ENCODE assay signal across 8 cellular contexts in genomic region chr15:75646112-75646943, GRCh38. TPM values are rescaled to one million over a fixed set of nuclear protein-coding genes. Genes with fewer than 3 reads are reported as not detected.
DNase-seq lines count a peak whose midpoint lies in the region; ATAC-seq, FAIRE-seq and TF ChIP-seq lines count a peak whose summit lies in the region.

No MANE protein-coding gene starts in this region.

- DNase-seq in SK-N-SH (no peak), astrocyte (ENCODE audit: low read depth) (no peak), left lung (no peak), suprapubic skin (ENCODE audit: low spot score in 2 of 2) (no peak), NCI-H446 treated with DMSO at 0.1 percent for 48 hours (lab: John Stamatoyannopoulos, UW) (no peak)

- no peak for TF ChIP-seq CTCF in SK-N-SH (IDR thresholded peaks at IDR 0.05)
- no peak for TF ChIP-seq CTCF in astrocyte (IDR thresholded peaks at IDR 0.05; ENCODE audit: insufficient read depth, low read depth, low read length)
- TF ChIP-seq CTCF in left lung (IDR thresholded peaks at IDR 0.05): no peak
- TF ChIP-seq CTCF in suprapubic skin (IDR thresholded peaks at IDR 0.05): no peak

- H3K9me3 ChIP-seq in SK-N-SH: no peaks in the 10 kb centered on the region
- no peaks in the 10 kb centered on the region for H3K9me3 ChIP-seq in astrocyte (ENCODE audit: insufficient read depth, low read depth, low read length)
- no peaks in the 10 kb centered on the region for H3K9me3 ChIP-seq in left lung
- no peaks in the 10 kb centered on the region for H3K9me3 ChIP-seq in suprapubic skin

- H4K20me1 ChIP-seq in SK-N-SH (ENCODE audit: insufficient read depth) (peaks cover 14% of the 10 kb centered on the region), astrocyte (ENCODE audit: insufficient read depth, low read length) (peaks cover 28% of the 10 kb centered on the region)

- H3K27ac ChIP-seq in SK-N-SH (ENCODE audit: low read depth in 2 of 2, low read length in 1 of 2) (peak overlapping the region; percentile 81 to 96), astrocyte (ENCODE audit: low read depth, low read length) (peak overlapping the region; percentile 94), left lung (peak overlapping the region; percentile 92 to 96), suprapubic skin (peak overlapping the region; percentile 96)

- ATAC-seq in SK-N-SH treated with all-trans-retinoic acid at 6 μM for 48 hours (no peak), left lung (no peak), HG02759 (IDR thresholded peaks at IDR 0.05; ENCODE audit: unreplicated experiment) (no peak), HG03520 (IDR thresholded peaks at IDR 0.05; ENCODE audit: unreplicated experiment) (no peak)

- no peak overlapping the region for H2AFZ ChIP-seq in SK-N-SH (ENCODE audit: low read depth)
- peak overlapping the region; percentile 78 for H2AFZ ChIP-seq in astrocyte (ENCODE audit: low read depth, low read length)

- H3K4me3 ChIP-seq in SK-N-SH (ENCODE audit: low read depth in 2 of 2, low read length in 1 of 2) (peak overlapping the region; percentile 73 to 98), astrocyte (ENCODE audit: insufficient read depth, low read depth, low read length) (peak overlapping the region; percentile 92), left lung (peak overlapping the region; percentile 73 to 74), suprapubic skin (peak overlapping the region; percentile 87)

- H3K36me3 Mint-ChIP-seq in astrocyte (ENCODE audit: low read depth, unreplicated experiment): peaks cover 19% of the 10 kb centered on the region

- H3K79me2 ChIP-seq in SK-N-SH (ENCODE audit: insufficient read depth): peaks cover 58% of the 10 kb centered on the region
- H3K79me2 ChIP-seq in astrocyte (ENCODE audit: insufficient read depth, low read length): peaks cover 46% of the 10 kb centered on the region

- H3K9ac ChIP-seq in SK-N-SH (peak overlapping the region; percentile 99), astrocyte (ENCODE audit: low read length) (peak overlapping the region; percentile 98)

- H3K4me1 ChIP-seq in SK-N-SH (ENCODE audit: control insufficient read depth in 1 of 2, insufficient read depth in 2 of 2, low read depth in 1 of 2, low read length in 1 of 2): peaks cover 13 to 33% of the 10 kb centered on the region in 2 experiments; a peak in 3 of 4 replicates
- H3K4me1 ChIP-seq in astrocyte (ENCODE audit: insufficient read depth, low read length): peaks cover 41% of the 10 kb centered on the region
- peaks cover 32 to 39% of the 10 kb centered on the region in 2 donors for H3K4me1 ChIP-seq in left lung
- H3K4me1 ChIP-seq in suprapubic skin: peaks cover 48% of the 10 kb centered on the region

- TF ChIP-seq RAD21 in SK-N-SH (IDR thresholded peaks at IDR 0.05; ENCODE audit: low read length): no peak

- CTCF ChIA-PET in SK-N-SH (lab: Yijun Ruan, JAX): interaction anchor here (1.0 to 3.2 kb wide), 12 partner anchors 14 to 279 kb away, joined by 3 to 22 read pairs (median 6); partner anchors contain the start of genes MAN2C1 and SNUPN

- H3K27me3 ChIP-seq in SK-N-SH (ENCODE audit: insufficient read depth): no peaks in the 10 kb centered on the region
- no peaks in the 10 kb centered on the region for H3K27me3 ChIP-seq in astrocyte (ENCODE audit: insufficient read depth, low read length)
- peaks cover 0 to 24% of the 10 kb centered on the region in 2 donors for H3K27me3 ChIP-seq in left lung
- H3K27me3 ChIP-seq in suprapubic skin: no peaks in the 10 kb centered on the region

- 68% methylated on average over 5 of the region's 5 CpGs for WGBS in SK-N-SH (ENCODE audit: low lambda C conversion rate)
- 29% methylated on average over 3 of the region's 5 CpGs for WGBS in suprapubic skin

- H3K9me3 Mint-ChIP-seq in astrocyte (ENCODE audit: unreplicated experiment): no peaks in the 10 kb centered on the region

- peaks cover 37% of the 10 kb centered on the region for H3K4me1 Mint-ChIP-seq in astrocyte (ENCODE audit: low read depth, unreplicated experiment)

- H3K36me3 ChIP-seq in SK-N-SH (replicated peaks in 1 of 2; ENCODE audit: control insufficient read depth in 1 of 2, insufficient read depth in 2 of 2, low read length in 1 of 2) (peaks cover 0 to 10% of the 10 kb centered on the region in 2 experiments), astrocyte (ENCODE audit: insufficient read depth, low read length) (no peaks in the 10 kb centered on the region), left lung (peaks cover 0 to 11% of the 10 kb centered on the region in 2 donors), suprapubic skin (no peaks in the 10 kb centered on the region)

- TF ChIP-seq EP300 in SK-N-SH (IDR thresholded peaks at IDR 0.05; ENCODE audit: borderline replicate concordance in 1 of 2, low read depth in 1 of 2, low read length in 1 of 2) (no peak), suprapubic skin (IDR thresholded peaks at IDR 0.05) (no peak)

- POLR2A ChIA-PET in SK-N-SH (lab: Yijun Ruan, JAX): interaction anchor here (1.5 to 1.7 kb wide), 2 partner anchors 21 to 278 kb away, joined by 5 to 6 read pairs; partner anchors contain the start of genes MAN2C1 and SNUPN

- H3K9me2 ChIP-seq in SK-N-SH: no peaks in the 10 kb centered on the region

- TF ChIP-seq POLR2A in suprapubic skin (IDR thresholded peaks at IDR 0.05): no peak

- no peak for FAIRE-seq in astrocyte (lab: Jason Lieb, UNC)

- H3K4me2 ChIP-seq in SK-N-SH (peak overlapping the region; percentile 99), astrocyte (ENCODE audit: low read length) (peak overlapping the region; percentile 96)

- H3K27me3 Mint-ChIP-seq in astrocyte (ENCODE audit: low read depth, unreplicated experiment): no peaks in the 10 kb centered on the region

- peak overlapping the region; percentile 79 for H3K27ac Mint-ChIP-seq in astrocyte (ENCODE audit: unreplicated experiment)

- peak overlapping the region; percentile 84 for H3K4me3 Mint-ChIP-seq in astrocyte (ENCODE audit: unreplicated experiment)

- intact Hi-C loops in left lung (cut with DNase I): no loop called here

- H3F3A ChIP-seq in SK-N-SH (replicated peaks; ENCODE audit: insufficient read depth): peaks cover 9% of the 10 kb centered on the region

TF ChIP-seq in SK-N-SH, 30 proteins besides CTCF, POLR2A, EP300 and RAD21 (continues in another document):
- TF ChIP-seq TEAD4 (IDR thresholded peaks at IDR 0.05; ENCODE audit: borderline replicate concordance, insufficient read depth) (no peak), RCOR1 (IDR thresholded peaks at IDR 0.05; ENCODE audit: low read length) (no peak)

TF ChIP-seq in SK-N-SH treated with all-trans-retinoic acid at 6 μM for 48 hours, 23 proteins besides CTCF, POLR2A, EP300 and RAD21 (continues in another document):
- no peak for TF ChIP-seq PATZ1 (CRISPR knock-in tag; IDR thresholded peaks at IDR 0.05; ENCODE audit: borderline replicate concordance)
- TF ChIP-seq ZFP3 (CRISPR knock-in tag; IDR thresholded peaks at IDR 0.05): no peak
- TF ChIP-seq ZFP30 (CRISPR knock-in tag; IDR thresholded peaks at IDR 0.05): no peak
- no peak for TF ChIP-seq GLIS3 (CRISPR knock-in tag; IDR thresholded peaks at IDR 0.05)
- no peak for TF ChIP-seq ZNF70 (CRISPR knock-in tag; IDR thresholded peaks at IDR 0.05)
- no peak for TF ChIP-seq ZC3H10 (CRISPR knock-in tag; IDR thresholded peaks at IDR 0.05)
- TF ChIP-seq TCF4 (CRISPR knock-in tag; IDR thresholded peaks at IDR 0.05; ENCODE audit: borderline replicate concordance): no peak
- TF ChIP-seq SNAI2 (CRISPR knock-in tag; IDR thresholded peaks at IDR 0.05): no peak

RNA-seq across cellular contexts. Expression of gene SNX33, which starts 1.4 kb away (rescaled TPM):
- 7.7 and 8.5 TPM in 2 replicates for polyA plus RNA-seq in SK-N-SH (2012; rRNA removed)
- 3.4 and 5.6 TPM in 2 replicates for polyA plus RNA-seq in SK-N-SH (2012; cell fraction: cytosol; rRNA removed)
- 17.6 and 23.7 TPM in 2 replicates for polyA plus RNA-seq in SK-N-SH (2012; cell fraction: nucleus; rRNA removed)
- total RNA-seq in astrocyte: 22.3 and 25.6 TPM in 2 replicates
- total RNA-seq in left lung: 10 to 100 TPM; 21.4 to 34.7 TPM
- 10 to 100 TPM; 32.1 to 59.7 (median 49.5) TPM for total RNA-seq in suprapubic skin

RNA-seq across cellular contexts. Expression of gene IMP3, which starts 6.3 kb away (rescaled TPM):
- 56.1 and 56.2 TPM in 2 replicates for polyA plus RNA-seq in SK-N-SH (2012; rRNA removed)
- 56.4 and 60.8 TPM in 2 replicates for polyA plus RNA-seq in SK-N-SH (2012; cell fraction: cytosol; rRNA removed)
- polyA plus RNA-seq in SK-N-SH (2012; cell fraction: nucleus; rRNA removed): 37.9 and 42.6 TPM in 2 replicates
- total RNA-seq in astrocyte: 43.9 and 48.4 TPM in 2 replicates
- total RNA-seq in left lung: 10 to 100 TPM; 52.8 to 69.9 TPM
- total RNA-seq in suprapubic skin: 100 to 1,000 TPM; 139 to 273 (median 180) TPM

RNA-seq across cellular contexts. Expression of gene SNUPN, which starts 20.8 kb away (rescaled TPM):
- 31.7 and 36.4 TPM in 2 replicates for polyA plus RNA-seq in SK-N-SH (2012; rRNA removed)
- 35.0 and 35.8 TPM in 2 replicates for polyA plus RNA-seq in SK-N-SH (2012; cell fraction: cytosol; rRNA removed)
- 19.0 and 26.1 TPM in 2 replicates for polyA plus RNA-seq in SK-N-SH (2012; cell fraction: nucleus; rRNA removed)
- total RNA-seq in astrocyte (15.9 and 17.0 TPM in 2 replicates), left lung (10 to 100 TPM; 23.6 to 23.8 TPM), suprapubic skin (10 to 100 TPM; 12.8 to 31.7 (median 17.5) TPM)
